In the genomic region with DNA sequence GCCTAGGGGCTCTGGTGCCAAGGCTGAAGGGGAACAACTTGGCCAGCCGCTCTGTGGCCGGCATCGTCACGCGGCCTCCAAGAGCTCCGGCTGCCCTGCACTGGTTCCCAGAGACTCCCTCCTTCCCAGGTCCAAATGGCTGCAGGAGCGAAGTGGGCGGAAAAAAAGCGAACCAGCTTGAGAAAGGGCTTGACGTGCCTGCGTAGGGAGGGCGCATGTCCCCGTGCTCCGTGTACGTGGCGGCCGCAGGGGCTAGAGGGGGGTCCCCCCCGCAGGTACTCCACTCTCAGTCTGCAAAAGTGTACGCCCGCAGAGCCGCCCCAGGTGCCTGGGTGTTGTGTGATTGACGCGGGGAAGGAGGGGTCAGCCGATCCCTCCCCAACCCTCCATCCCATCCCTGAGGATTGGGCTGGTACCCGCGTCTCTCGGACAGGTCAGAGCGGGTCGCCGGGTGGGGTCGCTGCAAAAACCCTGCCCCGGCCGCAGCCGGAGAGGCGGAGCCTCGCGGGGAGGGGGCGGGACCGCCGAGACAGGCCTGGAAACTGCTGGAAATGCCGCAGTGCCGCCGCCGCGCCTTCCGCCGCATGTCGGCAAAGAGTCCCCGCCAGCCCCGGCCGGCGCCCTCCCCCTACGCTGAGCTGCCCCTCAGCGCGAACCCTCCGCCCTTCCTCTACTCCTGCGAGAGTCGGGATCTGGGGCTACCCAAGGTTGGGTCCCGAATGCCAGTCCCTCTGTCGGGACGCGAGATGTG, we compare ENCODE assay signal across 1 cellular context.
A peak's percentile ranks its signal among the peaks of the same experiment; 100 is the strongest.
TF ChIP-seq lines count a peak whose summit lies in the region.

No MANE protein-coding gene starts in this region.

TF ChIP-seq in WTC11, 78 proteins besides CTCF, POLR2A, EP300 and RAD21 (continued from another document):
- TF ChIP-seq, protein P1, sequence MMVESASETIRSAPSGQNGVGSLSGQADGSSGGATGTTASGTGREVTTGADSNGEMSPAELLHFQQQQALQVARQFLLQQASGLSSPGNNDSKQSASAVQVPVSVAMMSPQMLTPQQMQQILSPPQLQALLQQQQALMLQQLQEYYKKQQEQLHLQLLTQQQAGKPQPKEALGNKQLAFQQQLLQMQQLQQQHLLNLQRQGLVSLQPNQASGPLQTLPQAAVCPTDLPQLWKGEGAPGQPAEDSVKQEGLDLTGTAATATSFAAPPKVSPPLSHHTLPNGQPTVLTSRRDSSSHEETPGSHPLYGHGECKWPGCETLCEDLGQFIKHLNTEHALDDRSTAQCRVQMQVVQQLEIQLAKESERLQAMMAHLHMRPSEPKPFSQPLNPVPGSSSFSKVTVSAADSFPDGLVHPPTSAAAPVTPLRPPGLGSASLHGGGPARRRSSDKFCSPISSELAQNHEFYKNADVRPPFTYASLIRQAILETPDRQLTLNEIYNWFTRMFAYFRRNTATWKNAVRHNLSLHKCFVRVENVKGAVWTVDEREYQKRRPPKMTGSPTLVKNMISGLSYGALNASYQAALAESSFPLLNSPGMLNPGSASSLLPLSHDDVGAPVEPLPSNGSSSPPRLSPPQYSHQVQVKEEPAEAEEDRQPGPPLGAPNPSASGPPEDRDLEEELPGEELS (CRISPR knock-in tag; IDR thresholded peaks at IDR 0.05) = peak; percentile 73; the same call in 1 of the 2 replicates
- TF ChIP-seq FOXK1 (CRISPR knock-in tag; IDR thresholded peaks at IDR 0.05) = peak; percentile 84; the same call in 1 of the 2 replicates
- TF ChIP-seq, protein P2, sequence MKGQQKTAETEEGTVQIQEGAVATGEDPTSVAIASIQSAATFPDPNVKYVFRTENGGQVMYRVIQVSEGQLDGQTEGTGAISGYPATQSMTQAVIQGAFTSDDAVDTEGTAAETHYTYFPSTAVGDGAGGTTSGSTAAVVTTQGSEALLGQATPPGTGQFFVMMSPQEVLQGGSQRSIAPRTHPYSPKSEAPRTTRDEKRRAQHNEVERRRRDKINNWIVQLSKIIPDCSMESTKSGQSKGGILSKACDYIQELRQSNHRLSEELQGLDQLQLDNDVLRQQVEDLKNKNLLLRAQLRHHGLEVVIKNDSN (CRISPR knock-in tag; IDR thresholded peaks at IDR 0.05) = 0 out of 2 replicates have a peak, but pooled peaks have one; percentile 37
